17 cellular contexts compared by ENCODE assay signal in the genomic region with DNA sequence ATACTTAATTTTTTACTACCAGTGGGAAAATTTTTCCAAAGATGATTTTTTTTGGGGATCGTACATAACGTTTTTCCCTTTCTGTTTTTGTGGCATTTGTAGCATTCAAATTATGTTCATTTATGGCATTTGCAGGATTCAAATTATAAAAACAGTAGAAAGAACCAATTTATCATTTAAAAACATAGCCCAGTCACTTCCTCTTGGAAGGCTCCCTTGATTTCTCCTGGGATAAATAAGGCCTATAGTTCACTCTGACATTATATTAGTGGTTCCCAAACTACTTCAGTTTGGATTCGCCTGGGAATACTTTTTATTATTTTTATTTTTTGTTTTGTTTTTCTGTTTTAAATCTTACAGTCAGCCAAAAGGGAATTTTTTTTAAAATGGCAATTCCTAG. TPM values are rescaled to one million over a fixed set of nuclear protein-coding genes. Genes with fewer than 3 reads are reported as not detected.
DNase-seq lines count a peak whose midpoint lies in the region; ATAC-seq and TF ChIP-seq lines count a peak whose summit lies in the region.
"Had no signal": no experiment of that assay in that cellular context is flagged by ENCODE, and none has a peak within 500 bp of the region (broad histone marks: within the 10 kb centered on the region; RNA-seq: fewer than 3 reads in every experiment).

No MANE protein-coding gene starts in this region.

- in situ Hi-C loops in gastrocnemius medialis (cut with MboI; ENCODE audit: low sequenced_read_pairs in 4 of 4), result loop anchor here in 2 of 4 donors (25.0 kb wide), 1 partner anchor 331 kb away; a partner anchor contains a TSS

- H3K27ac ChIP-seq in right atrium auricular region (peak overlapping the region; percentile 52 to 86), esophagus squamous epithelium (peak overlapping the region in 3 of 4 donors; percentile 36 to 85 (median 62)), gastrocnemius medialis (peak overlapping the region; percentile 47 to 67 (median 52))

- no peak overlapping the region for H3K4me3 ChIP-seq in right atrium auricular region
- no peak overlapping the region for H3K4me3 ChIP-seq in esophagus squamous epithelium
- no peak overlapping the region for H3K4me3 ChIP-seq in gastrocnemius medialis

- no peak for TF ChIP-seq POLR2A in esophagus squamous epithelium (IDR thresholded peaks at IDR 0.05)
- TF ChIP-seq POLR2A in gastrocnemius medialis (IDR thresholded peaks at IDR 0.05), result no peak

- no peak overlapping the region for H3K4me3 Mint-ChIP-seq in activated naive CD8-positive, alpha-beta T cell treated with anti-CD3 and anti-CD28 coated beads for 36 hours

- H3K36me3 ChIP-seq in right atrium auricular region (no peaks in the 10 kb centered on the region), esophagus squamous epithelium (no peaks in the 10 kb centered on the region), gastrocnemius medialis (no peaks in the 10 kb centered on the region)

- 66 to 67% methylated on average over 3 of the region's 3 CpGs for WGBS in esophagus squamous epithelium, 2 donors

- ATAC-seq in left cardiac atrium (no peak), gastrocnemius medialis (no peak)

- H3K9me3 Mint-ChIP-seq in activated naive CD8-positive, alpha-beta T cell treated with anti-CD3 and anti-CD28 coated beads for 36 hours, result no peaks in the 10 kb centered on the region

- no peaks in the 10 kb centered on the region for H3K27me3 Mint-ChIP-seq in activated naive CD8-positive, alpha-beta T cell treated with anti-CD3 and anti-CD28 coated beads for 36 hours

- intact Hi-C loops in left cardiac atrium (cut with DNase I) (no loop called here), esophagus squamous epithelium (cut with DNase I) (no loop called here), gastrocnemius medialis (cut with DNase I; ENCODE audit: low total_unique reads) (no loop called here)

- no peaks in the 10 kb centered on the region for H3K27me3 ChIP-seq in right atrium auricular region
- H3K27me3 ChIP-seq in esophagus squamous epithelium, result no peaks in the 10 kb centered on the region
- no peaks in the 10 kb centered on the region for H3K27me3 ChIP-seq in gastrocnemius medialis

- no peak overlapping the region for H3K27ac Mint-ChIP-seq in activated naive CD8-positive, alpha-beta T cell treated with anti-CD3 and anti-CD28 coated beads for 36 hours

- H3K9me3 ChIP-seq in right atrium auricular region (no peaks in the 10 kb centered on the region), esophagus squamous epithelium (no peaks in the 10 kb centered on the region), gastrocnemius medialis (no peaks in the 10 kb centered on the region)

- H3K4me1 Mint-ChIP-seq in activated naive CD8-positive, alpha-beta T cell treated with anti-CD3 and anti-CD28 coated beads for 36 hours, result no peaks in the 10 kb centered on the region

- peaks cover 0 to 82% of the 10 kb centered on the region in 2 donors for H3K4me1 ChIP-seq in right atrium auricular region
- peaks cover 9 to 61% (median 32%) of the 10 kb centered on the region in 3 donors for H3K4me1 ChIP-seq in esophagus squamous epithelium
- peaks cover 50 to 66% of the 10 kb centered on the region in 2 donors for H3K4me1 ChIP-seq in gastrocnemius medialis

- no peaks in the 10 kb centered on the region for H3K36me3 Mint-ChIP-seq in activated naive CD8-positive, alpha-beta T cell treated with anti-CD3 and anti-CD28 coated beads for 36 hours

- DNase-seq in right atrium auricular region (ENCODE audit: low spot score), result no peak
- DNase-seq in left cardiac atrium, result no peak
- no peak for DNase-seq in esophagus squamous epithelium (lab: John Stamatoyannopoulos, UW)
- no peak for DNase-seq in gastrocnemius medialis
- no peak for DNase-seq in activated naive CD8-positive, alpha-beta T cell treated with anti-CD3 and anti-CD28 coated beads for 36 hours
- no peak for DNase-seq in epidermal melanocyte (ENCODE audit: insufficient read length, low spot score)
- DNase-seq in CD1c-positive myeloid dendritic cell (ENCODE audit: extremely low spot score), result no peak
- DNase-seq: ACHN, C1 segment of cervical spinal cord, DMS79, KBM-7, NCI-H1105, NCI-H1694, NCI-H2081 treated with DMSO at 0.1 percent for 48 hours, NCI-H510A treated with DMSO at 0.1 percent for 48 hours, NCI-H774, SHP77 treated with DMSO at 0.1 percent for 48 hours had no signal

- TF ChIP-seq CTCF in right atrium auricular region (IDR thresholded peaks at IDR 0.05) (no peak), esophagus squamous epithelium (IDR thresholded peaks at IDR 0.05) (no peak), gastrocnemius medialis (IDR thresholded peaks at IDR 0.05 in 4 of 5, conservative IDR thresholded peaks at IDR 0.05 in 1 of 5) (no peak)

RNA-seq across cellular contexts. Expression of a gene that starts 28.7 kb away (rescaled TPM):
- total RNA-seq in right atrium auricular region (10 to 100 TPM; 15.2 to 22.8 TPM), left cardiac atrium (10 to 100 TPM; 12.1 to 24.1 TPM), esophagus squamous epithelium (1 to 10 TPM; 1.9 to 9.0 (median 3.5) TPM), gastrocnemius medialis (1 to 10 TPM; 1.2 to 3.0 (median 1.9) TPM)
- not detected for total RNA-seq in activated naive CD8-positive, alpha-beta T cell treated with anti-CD3 and anti-CD28 coated beads for 36 hours
